In the genomic region with DNA sequence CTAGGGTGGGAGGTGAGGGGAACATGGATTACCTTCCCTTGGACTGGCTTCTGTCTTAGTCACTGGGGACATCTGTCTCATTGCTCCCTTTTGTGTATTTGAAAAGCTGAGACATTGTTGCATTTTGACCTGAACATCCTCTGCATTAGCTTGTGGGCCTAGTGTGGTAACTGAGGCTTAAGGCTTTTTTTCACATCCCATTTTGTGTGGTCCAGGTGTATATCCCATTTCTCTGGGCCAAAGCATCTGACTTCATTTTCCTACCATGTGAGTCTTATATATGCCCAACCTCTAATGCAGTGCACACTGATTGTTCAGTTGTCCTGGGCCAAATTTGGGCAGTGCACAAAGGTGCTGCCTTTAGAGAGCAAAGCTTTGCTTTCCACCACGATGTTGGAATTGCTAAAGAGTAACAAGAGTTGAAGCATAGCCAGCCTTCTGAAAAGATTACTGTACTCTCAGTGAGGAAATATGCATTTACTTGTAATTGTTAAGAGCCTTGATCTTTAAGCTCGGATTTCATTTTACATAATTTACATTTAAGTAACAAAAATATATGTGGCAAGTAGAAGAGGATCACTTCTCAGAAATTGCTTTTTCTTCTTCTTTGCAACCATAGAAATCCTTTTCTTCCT, we compare ENCODE assay signal across 21 cellular contexts. TPM values are rescaled to one million over a fixed set of nuclear protein-coding genes. Genes with fewer than 3 reads are reported as not detected.
DNase-seq lines count a peak whose midpoint lies in the region; ATAC-seq and TF ChIP-seq lines count a peak whose summit lies in the region.
"Had no signal": no experiment of that assay in that cellular context is flagged by ENCODE, and none has a peak within 500 bp of the region (broad histone marks: within the 10 kb centered on the region; RNA-seq: fewer than 3 reads in every experiment).

No MANE protein-coding gene starts in this region.

- no peaks in the 10 kb centered on the region for H3K9me3 Mint-ChIP-seq in endothelial cell (ENCODE audit: unreplicated experiment)
- H3K9me3 Mint-ChIP-seq: activated CD4-positive, alpha-beta memory T cell treated with anti-CD3 and anti-CD28 coated beads for 36 hours; activated naive CD8-positive, alpha-beta T cell treated with anti-CD3 and anti-CD28 coated beads, Interleukin-2, amount 10 ng/mL, durations not matched to agents 7 days and 5 days; CD4-positive, alpha-beta T cell; central memory CD8-positive, alpha-beta T cell; T-cell had no signal

- intact Hi-C loops in OCI-LY7 (cut with micrococcal nuclease; ENCODE audit: unreplicated experiment) = no loop called here

- peaks cover 14% of the 10 kb centered on the region for H3K4me1 ChIP-seq in OCI-LY7 (ENCODE audit: insufficient read depth, low read length, poor library complexity, severe bottlenecking)
- H3K4me1 ChIP-seq: SJCRH30 had no signal

- no peaks in the 10 kb centered on the region for H3K79me2 ChIP-seq in OCI-LY7 (ENCODE audit: insufficient read depth, low read depth, low read length)

- TF ChIP-seq CTCF in OCI-LY7 (conservative IDR thresholded peaks at IDR 0.05; ENCODE audit: low read length) (no peak), endothelial cell (IDR thresholded peaks at IDR 0.05; ENCODE audit: unreplicated experiment) (no peak)

- no peaks in the 10 kb centered on the region for H3K36me3 Mint-ChIP-seq in endothelial cell (ENCODE audit: low read depth, unreplicated experiment)

- CTCF ChIA-PET in OCI-LY7 (lab: Charles Lee; ENCODE audit: unreplicated experiment) = no interaction called here

- ATAC-seq in GM19351 (IDR thresholded peaks at IDR 0.05; ENCODE audit: unreplicated experiment) (peak; percentile 71), HG02798 (IDR thresholded peaks at IDR 0.05; ENCODE audit: poor library complexity, unreplicated experiment) (peak; percentile 48), HG03280 (IDR thresholded peaks at IDR 0.05; ENCODE audit: unreplicated experiment) (no peak)
- ATAC-seq: heart left ventricle, right cardiac atrium, T-cell had no signal

- peak overlapping the region; percentile 14; the same call in 1 of the 2 replicates for H3K4me2 ChIP-seq in OCI-LY7 (ENCODE audit: low read length)

- H3K9me2 ChIP-seq in OCI-LY7 (ENCODE audit: insufficient read depth, low read length) = no peaks in the 10 kb centered on the region

- no peak overlapping the region for H3K4me3 Mint-ChIP-seq in endothelial cell (ENCODE audit: unreplicated experiment)
- H3K4me3 Mint-ChIP-seq: activated CD4-positive, alpha-beta memory T cell treated with anti-CD3 and anti-CD28 coated beads for 36 hours; activated naive CD8-positive, alpha-beta T cell treated with anti-CD3 and anti-CD28 coated beads, Interleukin-2, amount 10 ng/mL, durations not matched to agents 7 days and 5 days; CD4-positive, alpha-beta T cell; central memory CD8-positive, alpha-beta T cell; T-cell had no signal

- peaks cover 10% of the 10 kb centered on the region for H3K4me1 Mint-ChIP-seq in endothelial cell (ENCODE audit: unreplicated experiment)

- no peaks in the 10 kb centered on the region for H3K9me3 ChIP-seq in OCI-LY7 (ENCODE audit: low read length)
- H3K9me3 ChIP-seq: heart left ventricle, SJCRH30, thoracic aorta had no signal

- H3K27ac Mint-ChIP-seq in endothelial cell (ENCODE audit: unreplicated experiment) = no peak overlapping the region
- H3K27ac Mint-ChIP-seq: activated CD4-positive, alpha-beta memory T cell treated with anti-CD3 and anti-CD28 coated beads for 36 hours; activated naive CD8-positive, alpha-beta T cell treated with anti-CD3 and anti-CD28 coated beads, Interleukin-2, amount 10 ng/mL, durations not matched to agents 7 days and 5 days; CD4-positive, alpha-beta T cell had no signal

- peak; percentile 22 for DNase-seq in OCI-LY7 (ENCODE audit: low spot score)
- DNase-seq in activated naive CD4-positive, alpha-beta T cell treated with anti-CD3 and anti-CD28 coated beads, Interleukin-2, amount 50 U/mL, for 16 hours = no peak
- no peak for DNase-seq in Kasumi-1 (lab: John Stamatoyannopoulos, UW)
- DNase-seq in endothelial cell (ENCODE audit: low spot score) = no peak
- DNase-seq: activated CD4-positive, alpha-beta memory T cell treated with anti-CD3 and anti-CD28 coated beads for 36 hours; activated naive CD8-positive, alpha-beta T cell treated with anti-CD3 and anti-CD28 coated beads, Interleukin-2, amount 10 ng/mL, durations not matched to agents 7 days and 5 days; CD4-positive, alpha-beta T cell; heart left ventricle; KBM-7; NCI-H524 treated with DMSO at 0.1 percent for 48 hours; right cardiac atrium; SJCRH30; stimulated activated CD4-positive, alpha-beta T cell treated with anti-CD3 and anti-CD28 coated beads, Interleukin-4, amount 100 ng/mL, for 1 hour; stimulated activated naive CD4-positive, alpha-beta T cell treated with Interleukin-2 at 50 U/mL for 16 hours; T-cell had no signal

- POLR2A ChIA-PET in OCI-LY7 (lab: Charles Lee) = interaction anchor here (0.6 to 2.2 kb wide), 7 partner anchors 9 to 127 kb away, joined by 3 to 10 read pairs (median 3); no protein-coding TSS in a partner anchor

- no peaks in the 10 kb centered on the region for H4K20me1 ChIP-seq in OCI-LY7 (ENCODE audit: insufficient read depth, low read length)

- H2AFZ ChIP-seq in OCI-LY7 (ENCODE audit: low read length) = no peak overlapping the region
- H2AFZ ChIP-seq: parathyroid adenoma had no signal

- no peak overlapping the region for H3K4me3 ChIP-seq in OCI-LY7 (ENCODE audit: low read depth, low read length, poor library complexity, severe bottlenecking)
- H3K4me3 ChIP-seq: heart left ventricle, SJCRH30, thoracic aorta had no signal

- no TSS peak for BruUV-seq in OCI-LY7 (replicated peaks; lab: Mats Ljungman, UMichigan)

- H3K27ac ChIP-seq in OCI-LY7 (ENCODE audit: low read depth, low read length, poor library complexity, severe bottlenecking) = no peak overlapping the region
- H3K27ac ChIP-seq: heart left ventricle, parathyroid adenoma, SJCRH30, thoracic aorta had no signal

- peaks cover 2% of the 10 kb centered on the region for H3K27me3 Mint-ChIP-seq in endothelial cell (ENCODE audit: unreplicated experiment)
- H3K27me3 Mint-ChIP-seq: activated CD4-positive, alpha-beta memory T cell treated with anti-CD3 and anti-CD28 coated beads for 36 hours; activated naive CD8-positive, alpha-beta T cell treated with anti-CD3 and anti-CD28 coated beads, Interleukin-2, amount 10 ng/mL, durations not matched to agents 7 days and 5 days; CD4-positive, alpha-beta T cell; central memory CD8-positive, alpha-beta T cell; T-cell had no signal

- H3K36me3 ChIP-seq in OCI-LY7 (ENCODE audit: insufficient read depth, low read length) = no peaks in the 10 kb centered on the region
- H3K36me3 ChIP-seq: heart left ventricle, SJCRH30, thoracic aorta had no signal

RNA-seq across cellular contexts. Expression of gene PRKCE, which starts 13.3 kb away (rescaled TPM):
- 13.6 and 17.0 TPM in 2 replicates for total RNA-seq in OCI-LY7 (2014; rRNA removed; shearing (Covaris generic))
- total RNA-seq in OCI-LY7 (2022) (42.1 and 50.2 TPM in 2 replicates), endothelial cell (ENCODE audit: unreplicated experiment) (24.2 TPM)

RNA-seq across cellular contexts. Expression of gene SRBD1, which starts 53.7 kb away (rescaled TPM):
- total RNA-seq in OCI-LY7 (2014; rRNA removed; shearing (Covaris generic)) = 13.9 and 15.5 TPM in 2 replicates
- total RNA-seq in OCI-LY7 (2022) (16.0 and 17.6 TPM in 2 replicates), endothelial cell (ENCODE audit: unreplicated experiment) (18.2 TPM)
